ENCODE assay signal across 30 cellular contexts in the genomic region with DNA sequence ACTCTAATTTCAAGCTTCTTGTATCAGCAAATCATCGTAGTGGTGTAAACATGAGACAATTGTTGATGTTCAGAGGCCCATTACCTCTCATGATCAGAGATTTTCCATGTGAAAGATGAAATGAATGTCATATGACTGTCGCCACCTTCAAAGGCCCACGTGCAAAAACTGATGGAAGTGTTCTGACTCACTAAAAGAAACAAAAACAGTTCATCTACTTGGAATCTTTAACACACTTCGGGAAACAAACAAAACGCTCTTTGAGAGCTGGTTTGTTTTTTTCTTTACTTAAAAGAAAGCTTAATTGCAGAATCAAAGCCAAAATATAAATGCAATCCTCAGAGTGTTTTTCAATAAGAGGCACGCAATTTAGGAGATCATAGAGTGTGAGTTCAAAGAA.
"Had no signal": no experiment of that assay in that cellular context is flagged by ENCODE, and none has a peak within 500 bp of the region (broad histone marks: within the 10 kb centered on the region; RNA-seq: fewer than 3 reads in every experiment).

No MANE protein-coding gene starts in this region.

- H3K4me1 ChIP-seq: breast epithelium, esophagus squamous epithelium, sigmoid colon, uterus had no signal

- H3K9me3 Mint-ChIP-seq: activated B cell treated with CpG ODN at 0.5 μM for 24 hours; activated naive CD4-positive, alpha-beta T cell treated with anti-CD3 and anti-CD28 coated beads, Interleukin-2, amount 50 U/mL, for 72 hours; activated T-cell treated with anti-CD3 and anti-CD28 coated beads, Interleukin-2, amount 50 U/mL, for 24 hours; activated T-helper 17 cell treated with anti-CD3 and anti-CD28 coated beads, Interleukin-2, amount 50 U/mL, for 72 hours; central memory CD8-positive, alpha-beta T cell had no signal

- H3K9me3 ChIP-seq: breast epithelium, esophagus squamous epithelium, sigmoid colon, testis, uterus had no signal

- DNase-seq: activated B cell treated with CpG ODN at 0.5 μM for 24 hours; activated CD4-positive, alpha-beta T cell treated with anti-CD3 and anti-CD28 coated beads for 36 hours; activated CD4-positive, alpha-beta T cell treated with anti-CD3 and anti-CD28 coated beads, Interleukin-2, amount 50 U/mL, for 4 hours; activated CD8-positive, alpha-beta memory T cell treated with anti-CD3 and anti-CD28 coated beads for 24 hours; activated CD8-positive, alpha-beta memory T cell treated with anti-CD3 and anti-CD28 coated beads, Interleukin-2, amount 50 U/mL, for 4 hours; activated T-cell treated with anti-CD3 and anti-CD28 coated beads, Interleukin-2, amount 50 U/mL, for 24 hours; aorta; dorsolateral prefrontal cortex; effector memory CD8-positive, alpha-beta T cell; esophagus squamous epithelium; glutamatergic neuron; hippocampal formation; left ventricle myocardium superior; midbrain; natural killer cell; retina; sigmoid colon; stimulated activated CD4-positive, alpha-beta T cell treated with anti-CD3 and anti-CD28 coated beads, Interleukin-2, amount 100 ng/mL, for 48 hours; stimulated activated CD8-positive, alpha-beta memory T cell treated with anti-CD3 and anti-CD28 coated beads, Interleukin-4, amount 100 ng/mL, for 48 hours; stimulated activated naive B cell treated with anti-CD40 and anti-IgM and Interleukin-4, amounts not matched to agents 10 μg/mL and 1 μg/mL and 100 μg/mL, for 72 hours; T-helper 9 cell; testis; trophoblast cell; uterus had no signal

- FAIRE-seq: colon had no signal

- H3K27me3 Mint-ChIP-seq: activated B cell treated with CpG ODN at 0.5 μM for 24 hours; activated T-cell treated with anti-CD3 and anti-CD28 coated beads, Interleukin-2, amount 50 U/mL, for 24 hours; central memory CD8-positive, alpha-beta T cell; effector memory CD8-positive, alpha-beta T cell; progenitor cell of endocrine pancreas; stimulated activated naive B cell treated with anti-CD40 and anti-IgM and Interleukin-4, amounts not matched to agents 10 μg/mL and 1 μg/mL and 100 μg/mL, for 72 hours had no signal

- H3K27ac ChIP-seq: breast epithelium, dorsolateral prefrontal cortex, esophagus squamous epithelium, sigmoid colon, testis, uterus had no signal

- H3K4me3 Mint-ChIP-seq: activated B cell treated with CpG ODN at 0.5 μM for 24 hours; activated CD4-positive, alpha-beta T cell treated with anti-CD3 and anti-CD28 coated beads for 36 hours; activated T-cell treated with anti-CD3 and anti-CD28 coated beads, Interleukin-2, amount 50 U/mL, for 24 hours; activated T-helper 17 cell treated with anti-CD3 and anti-CD28 coated beads, Interleukin-2, amount 50 U/mL, for 72 hours; central memory CD8-positive, alpha-beta T cell; effector memory CD8-positive, alpha-beta T cell; natural killer cell; stimulated activated naive B cell treated with anti-CD40 and anti-IgM and Interleukin-4, amounts not matched to agents 10 μg/mL and 1 μg/mL and 100 μg/mL, for 72 hours had no signal

- H3K4me3 ChIP-seq: breast epithelium, dorsolateral prefrontal cortex, esophagus squamous epithelium, sigmoid colon, testis, uterus had no signal

- H3K36me3 ChIP-seq: breast epithelium, esophagus squamous epithelium, sigmoid colon, uterus had no signal

- H3K27me3 ChIP-seq: breast epithelium, esophagus squamous epithelium, sigmoid colon, testis, uterus had no signal

- H3K27ac Mint-ChIP-seq: activated B cell treated with CpG ODN at 0.5 μM for 24 hours; activated CD4-positive, alpha-beta T cell treated with anti-CD3 and anti-CD28 coated beads for 36 hours; activated naive CD4-positive, alpha-beta T cell treated with anti-CD3 and anti-CD28 coated beads, Interleukin-2, amount 50 U/mL, for 72 hours; activated T-cell treated with anti-CD3 and anti-CD28 coated beads, Interleukin-2, amount 50 U/mL, for 24 hours; activated T-helper 17 cell treated with anti-CD3 and anti-CD28 coated beads, Interleukin-2, amount 50 U/mL, for 72 hours; effector memory CD8-positive, alpha-beta T cell; natural killer cell; progenitor cell of endocrine pancreas; stimulated activated naive B cell treated with anti-CD40 and anti-IgM and Interleukin-4, amounts not matched to agents 10 μg/mL and 1 μg/mL and 100 μg/mL, for 72 hours had no signal

- ATAC-seq: activated CD4-positive, alpha-beta T cell treated with anti-CD3 and anti-CD28 coated beads for 36 hours; activated naive CD4-positive, alpha-beta T cell treated with anti-CD3 and anti-CD28 coated beads, Interleukin-2, amount 50 U/mL, for 72 hours; activated T-helper 17 cell treated with anti-CD3 and anti-CD28 coated beads, Interleukin-2, amount 50 U/mL, for 72 hours; effector memory CD8-positive, alpha-beta T cell; left ventricle myocardium superior; natural killer cell; stimulated activated naive B cell treated with anti-CD40 and anti-IgM and Interleukin-4, amounts not matched to agents 10 μg/mL and 1 μg/mL and 100 μg/mL, for 72 hours had no signal

- H3K36me3 Mint-ChIP-seq: activated naive CD4-positive, alpha-beta T cell treated with anti-CD3 and anti-CD28 coated beads, Interleukin-2, amount 50 U/mL, for 72 hours; natural killer cell; stimulated activated naive B cell treated with anti-CD40 and anti-IgM and Interleukin-4, amounts not matched to agents 10 μg/mL and 1 μg/mL and 100 μg/mL, for 72 hours had no signal

- H3K4me1 Mint-ChIP-seq: activated B cell treated with CpG ODN at 0.5 μM for 24 hours; activated CD4-positive, alpha-beta T cell treated with anti-CD3 and anti-CD28 coated beads for 36 hours; activated T-helper 17 cell treated with anti-CD3 and anti-CD28 coated beads, Interleukin-2, amount 50 U/mL, for 72 hours; central memory CD8-positive, alpha-beta T cell; natural killer cell; stimulated activated naive B cell treated with anti-CD40 and anti-IgM and Interleukin-4, amounts not matched to agents 10 μg/mL and 1 μg/mL and 100 μg/mL, for 72 hours had no signal
